ENCODE assay signal across 8 cellular contexts in genomic region chr10:96017227-96017687, GRCh38. TPM values are rescaled to one million over a fixed set of nuclear protein-coding genes. Genes with fewer than 3 reads are reported as not detected.
DNase-seq lines count a peak whose midpoint lies in the region; ATAC-seq and TF ChIP-seq lines count a peak whose summit lies in the region.

No MANE protein-coding gene starts in this region.

- H3K27me3 ChIP-seq in DND-41 (ENCODE audit: insufficient read depth, low read length, poor library complexity) = no peaks in the 10 kb centered on the region
- H3K27me3 ChIP-seq in ascending aorta = no peaks in the 10 kb centered on the region
- no peaks in the 10 kb centered on the region for H3K27me3 ChIP-seq in hepatocyte
- no peaks in the 10 kb centered on the region for H3K27me3 ChIP-seq in sigmoid colon

- H3K4me1 ChIP-seq in DND-41 (ENCODE audit: insufficient read depth, low read length) = no peaks in the 10 kb centered on the region
- H3K4me1 ChIP-seq in ascending aorta = no peaks in the 10 kb centered on the region
- H3K4me1 ChIP-seq in hepatocyte (ENCODE audit: insufficient read depth) = no peaks in the 10 kb centered on the region
- peaks cover 0 to 10% (median 7%) of the 10 kb centered on the region in 4 donors for H3K4me1 ChIP-seq in sigmoid colon

- no peaks in the 10 kb centered on the region for H3K9me2 ChIP-seq in hepatocyte (replicated peaks; ENCODE audit: insufficient read depth)

- intact Hi-C loops in ascending aorta (cut with DNase I) (loop anchor here (2.0 kb wide), 1 partner anchor 276 kb away; no protein-coding TSS in a partner anchor), sigmoid colon (cut with DNase I) (loop anchor here (2.0 to 10.0 kb wide), 3 partner anchors 110 to 276 kb away; no protein-coding TSS in a partner anchor)

- WGBS in hepatocyte (ENCODE audit: low lambda C conversion rate, missing lambda C conversion rate) = 16% methylated on average over 5 of the region's 5 CpGs
- WGBS in sigmoid colon, 2 donors = 13 to 18% methylated on average over 5 of the region's 5 CpGs

- H3K9ac ChIP-seq in DND-41 (ENCODE audit: low read depth, low read length) = no peak overlapping the region

- ATAC-seq in DND-41 (ENCODE audit: insufficient read depth, low read depth) = peak; percentile 99
- peak; percentile 74 for ATAC-seq in GM21360 (IDR thresholded peaks at IDR 0.05; ENCODE audit: unreplicated experiment)
- no peak for ATAC-seq in HG03521 (IDR thresholded peaks at IDR 0.05; ENCODE audit: unreplicated experiment)

- no peaks in the 10 kb centered on the region for H4K20me1 ChIP-seq in DND-41 (ENCODE audit: insufficient read depth, low read length)
- no peaks in the 10 kb centered on the region for H4K20me1 ChIP-seq in hepatocyte (ENCODE audit: insufficient read depth, poor library complexity, severe bottlenecking)

- H3K27ac ChIP-seq in DND-41 (ENCODE audit: low read length) = no peak overlapping the region
- no peak overlapping the region for H3K27ac ChIP-seq in ascending aorta
- H3K27ac ChIP-seq in hepatocyte = no peak overlapping the region
- H3K27ac ChIP-seq in sigmoid colon = no peak overlapping the region

- TF ChIP-seq CTCF in DND-41 (IDR thresholded peaks at IDR 0.05; ENCODE audit: borderline replicate concordance, extremely low read depth, low read length, poor library complexity, severe bottlenecking) (peak; percentile 92), ascending aorta (IDR thresholded peaks at IDR 0.05) (peak; percentile 42 to 64 (median 62)), hepatocyte (IDR thresholded peaks at IDR 0.05; ENCODE audit: poor library complexity) (peak; percentile 87), sigmoid colon (IDR thresholded peaks at IDR 0.05) (peak; percentile 47 to 71 (median 58))

- H3K9me3 ChIP-seq in DND-41 (ENCODE audit: insufficient read depth, low read length, severe bottlenecking) (no peaks in the 10 kb centered on the region), ascending aorta (no peaks in the 10 kb centered on the region), hepatocyte (ENCODE audit: low read depth) (no peaks in the 10 kb centered on the region), sigmoid colon (no peaks in the 10 kb centered on the region)

- H3K4me2 ChIP-seq in DND-41 (ENCODE audit: insufficient read depth, low read length) (no peak overlapping the region), hepatocyte (no peak overlapping the region)

- TF ChIP-seq POLR2A in sigmoid colon (IDR thresholded peaks at IDR 0.05) = no peak

- TF ChIP-seq EP300 in sigmoid colon (IDR thresholded peaks at IDR 0.05) = peak in 2 of 4 donors; percentile 48 to 49

- H3K36me3 ChIP-seq in DND-41 (ENCODE audit: insufficient read depth, low read length) = no peaks in the 10 kb centered on the region
- no peaks in the 10 kb centered on the region for H3K36me3 ChIP-seq in ascending aorta
- no peaks in the 10 kb centered on the region for H3K36me3 ChIP-seq in hepatocyte (replicated peaks; ENCODE audit: insufficient read depth, low read depth)
- no peaks in the 10 kb centered on the region for H3K36me3 ChIP-seq in sigmoid colon

- H3K79me2 ChIP-seq in DND-41 (ENCODE audit: insufficient read depth, low read length) = no peaks in the 10 kb centered on the region
- H3K79me2 ChIP-seq in hepatocyte = no peaks in the 10 kb centered on the region

- H2AFZ ChIP-seq in DND-41 (ENCODE audit: low read depth, low read length) = peak overlapping the region; percentile 38; the same call in 1 of the 2 replicates
- H2AFZ ChIP-seq in hepatocyte = no peak overlapping the region

- H3K4me3 ChIP-seq in DND-41 (ENCODE audit: low read depth in 1 of 2, low read length in 2 of 2) = no peak overlapping the region
- H3K4me3 ChIP-seq in ascending aorta = no peak overlapping the region
- no peak overlapping the region for H3K4me3 ChIP-seq in hepatocyte
- no peak overlapping the region for H3K4me3 ChIP-seq in sigmoid colon

- peak; percentile 48 for DNase-seq in DND-41
- peak; percentile 78 to 87 for DNase-seq in Kasumi-1 (lab: John Stamatoyannopoulos, UW)
- peak; percentile 46 for DNase-seq in RPMI7951 (ENCODE audit: low read depth)
- DNase-seq in ascending aorta (ENCODE audit: low spot score in 2 of 2) = no peak
- DNase-seq in hepatocyte (ENCODE audit: low spot score) = peak; percentile 82
- DNase-seq in sigmoid colon = no peak

RNA-seq across cellular contexts. Expression of gene CCNJ, which starts 26.1 kb away (rescaled TPM):
- total RNA-seq in RPMI7951 (2014; rRNA removed; shearing (Covaris generic)) = 3.7 and 4.1 TPM in 2 replicates
- 6.0 TPM for total RNA-seq in ascending aorta
- total RNA-seq in hepatocyte = 12.1 and 14.4 TPM in 2 replicates
- polyA plus RNA-seq in hepatocyte = 5.1 and 8.2 TPM in 2 replicates
- total RNA-seq in sigmoid colon = 1 to 10 TPM; 3.3 to 6.4 (median 4.6) TPM
- 1 to 10 TPM; 1.8 to 3.5 (median 2.8) TPM for polyA plus RNA-seq in sigmoid colon

Comparison
In these comparisons a context has a peak if more than half of its experiments do, and no peak if none do; other contexts are left out.
1. DNase-seq: peak in DND-41 (single experiment), Kasumi-1 (2 of 2), RPMI7951 (single experiment) and hepatocyte (single experiment); none in ascending aorta (0 of 2) and sigmoid colon (single experiment).
2. Peak in every context shown above with its lines, with median percentiles within 50 percentile points of each other: CTCF ChIP-seq.